Comparison of ENCODE assay signal across 1 cellular context in genomic region chr15:76012021-76012551, GRCh38.
A peak's percentile ranks its signal among the peaks of the same experiment; 100 is the strongest.
TF ChIP-seq lines count a peak whose summit lies in the region.

NRG4 (minus strand) TSS chr15:76012424; CDS start chr15:76011230, 1,194 bp downstream.

TF ChIP-seq in HEK293, 187 proteins besides CTCF, POLR2A, EP300 and RAD21 (continued from another document):
- TF ChIP-seq ZNF518A (tag by site-specific recombination; conservative IDR thresholded peaks at IDR 0.05; ENCODE audit: low read depth) (no peak), SCRT2 (tag by site-specific recombination; IDR thresholded peaks at IDR 0.05) (no peak), ZNF26 (tag by site-specific recombination; IDR thresholded peaks at IDR 0.05) (no peak), ZSCAN18 (tag by site-specific recombination; IDR thresholded peaks at IDR 0.05) (no peak), SCRT1 (tag by site-specific recombination; IDR thresholded peaks at IDR 0.05; ENCODE audit: borderline replicate concordance) (no peak), ZEB2 (tag by site-specific recombination; IDR thresholded peaks at IDR 0.05) (0 out of 2 replicates have a peak, but pooled peaks have one; percentile 38), ZNF704 (tag by site-specific recombination; IDR thresholded peaks at IDR 0.05) (no peak), ZBTB44 (tag by site-specific recombination; IDR thresholded peaks at IDR 0.05) (0 out of 2 replicates have a peak, but pooled peaks have one; percentile 20), BCL6B (tag by site-specific recombination; IDR thresholded peaks at IDR 0.05) (no peak), ZNF146 (tag by site-specific recombination; IDR thresholded peaks at IDR 0.05) (no peak), ZNF18 (tag by site-specific recombination; IDR thresholded peaks at IDR 0.05) (no peak; the same call in 1 of the 2 replicates), GLI4 (tag by site-specific recombination; IDR thresholded peaks at IDR 0.05) (no peak), ZBTB8A (tag by site-specific recombination; IDR thresholded peaks at IDR 0.05) (no peak), ZNF488 (tag by site-specific recombination; IDR thresholded peaks at IDR 0.05) (no peak), ZIC2 (tag by site-specific recombination; IDR thresholded peaks at IDR 0.05) (no peak), EGR2 (tag by site-specific recombination; IDR thresholded peaks at IDR 0.05; ENCODE audit: low read depth) (no peak; the same call in 1 of the 2 replicates), ZNF610 (tag by site-specific recombination; IDR thresholded peaks at IDR 0.05; ENCODE audit: borderline replicate concordance) (no peak), ZNF670 (tag by site-specific recombination; IDR thresholded peaks at IDR 0.05; ENCODE audit: low read depth) (no peak), ZNF416 (tag by site-specific recombination; IDR thresholded peaks at IDR 0.05) (no peak), ZBTB17 (tag by site-specific recombination; IDR thresholded peaks at IDR 0.05) (peak; percentile 82), ZNF221 (tag by site-specific recombination; IDR thresholded peaks at IDR 0.05; ENCODE audit: borderline replicate concordance) (no peak), MEIS1 (CRISPR knock-in tag; IDR thresholded peaks at IDR 0.05; ENCODE audit: borderline replicate concordance) (peak; percentile 66)
TF ChIP-seq in HEK293: peak in this region for 10.
